In genomic region chr4:2083116-2083825, GRCh38 we compare ENCODE assay signal across 21 cellular contexts. TPM values are rescaled to one million over a fixed set of nuclear protein-coding genes. Genes with fewer than 3 reads are reported as not detected.
DNase-seq lines count a peak whose midpoint lies in the region; ATAC-seq and TF ChIP-seq lines count a peak whose summit lies in the region.
"Had no signal": no experiment of that assay in that cellular context is flagged by ENCODE, and none has a peak within 500 bp of the region (broad histone marks: within the 10 kb centered on the region; RNA-seq: fewer than 3 reads in every experiment).

No MANE protein-coding gene starts in this region.

- H3K9me3 ChIP-seq in RWPE2 (ENCODE audit: severe bottlenecking) (no peaks in the 10 kb centered on the region), ovary (no peaks in the 10 kb centered on the region)
- H3K9me3 ChIP-seq: body of pancreas, SJSA1 had no signal

- no peaks in the 10 kb centered on the region for H3K36me3 Mint-ChIP-seq in activated CD4-positive, alpha-beta T cell treated with anti-CD3 and anti-CD28 coated beads, Interleukin-2, amount 10 ng/mL, durations not matched to agents 7 days and 5 days (ENCODE audit: low read depth)

- no peak for TF ChIP-seq EP300 in ovary (IDR thresholded peaks at IDR 0.05)

- no peak overlapping the region for H3K27ac Mint-ChIP-seq in activated CD4-positive, alpha-beta T cell treated with anti-CD3 and anti-CD28 coated beads, Interleukin-2, amount 10 ng/mL, durations not matched to agents 7 days and 5 days
- H3K27ac Mint-ChIP-seq: activated naive CD8-positive, alpha-beta T cell treated with anti-CD3 and anti-CD28 coated beads, Interleukin-2, amount 50 U/mL, for 24 hours had no signal

- WGBS in ovary, 3 donors, result 43 to 53% (median 49%) methylated on average over 15 of the region's 15 CpGs

- CTCF ChIA-PET in activated CD4-positive, alpha-beta T cell treated with anti-CD3 and anti-CD28 coated beads, Interleukin-2, amount 10 ng/mL, durations not matched to agents 7 days and 5 days (lab: Charles Lee), result no interaction called here

- H3K4me1 ChIP-seq in RWPE2 (ENCODE audit: insufficient read depth, poor library complexity, severe bottlenecking) (no peaks in the 10 kb centered on the region), ovary (ENCODE audit: insufficient read depth) (no peaks in the 10 kb centered on the region)
- H3K4me1 ChIP-seq: body of pancreas, foreskin keratinocyte, heart right ventricle, parathyroid adenoma, SJSA1 had no signal

- H3K27me3 Mint-ChIP-seq in activated CD4-positive, alpha-beta T cell treated with anti-CD3 and anti-CD28 coated beads, Interleukin-2, amount 10 ng/mL, durations not matched to agents 7 days and 5 days, result no peaks in the 10 kb centered on the region

- no peaks in the 10 kb centered on the region for H3K36me3 ChIP-seq in RWPE2 (ENCODE audit: low read depth)
- no peaks in the 10 kb centered on the region for H3K36me3 ChIP-seq in ovary
- H3K36me3 ChIP-seq: heart right ventricle, SJSA1 had no signal

- H3K9me3 Mint-ChIP-seq in activated CD4-positive, alpha-beta T cell treated with anti-CD3 and anti-CD28 coated beads, Interleukin-2, amount 10 ng/mL, durations not matched to agents 7 days and 5 days, result no peaks in the 10 kb centered on the region
- H3K9me3 Mint-ChIP-seq: activated naive CD8-positive, alpha-beta T cell treated with anti-CD3 and anti-CD28 coated beads, Interleukin-2, amount 50 U/mL, for 24 hours had no signal

- ATAC-seq in RWPE2 (ENCODE audit: low read depth), result no peak
- ATAC-seq in GM19467 (IDR thresholded peaks at IDR 0.05; ENCODE audit: unreplicated experiment), result no peak
- ATAC-seq: activated naive CD8-positive, alpha-beta T cell treated with anti-CD3 and anti-CD28 coated beads, Interleukin-2, amount 50 U/mL, for 24 hours; body of pancreas; foreskin keratinocyte; heart right ventricle had no signal

- H3K4me3 ChIP-seq in RWPE2 (ENCODE audit: severe bottlenecking) (no peak overlapping the region), fibroblast of villous mesenchyme (ENCODE audit: low read depth, low read length) (no peak overlapping the region), ovary (no peak overlapping the region)
- H3K4me3 ChIP-seq: body of pancreas, heart right ventricle, SJSA1 had no signal

- no peak for TF ChIP-seq CTCF in RWPE2 (IDR thresholded peaks at IDR 0.05; ENCODE audit: poor library complexity, severe bottlenecking)
- TF ChIP-seq CTCF in fibroblast of villous mesenchyme (IDR thresholded peaks at IDR 0.05; ENCODE audit: insufficient read depth, low read depth, low read length), result no peak
- TF ChIP-seq CTCF in ovary (IDR thresholded peaks at IDR 0.05), result no peak

- intact Hi-C loops in ovary (cut with DNase I), result no loop called here

- no peak overlapping the region for H3K27ac ChIP-seq in RWPE2 (ENCODE audit: poor library complexity, severe bottlenecking)
- H3K27ac ChIP-seq in ovary, result no peak overlapping the region
- H3K27ac ChIP-seq: body of pancreas, foreskin keratinocyte, heart right ventricle, parathyroid adenoma, SJSA1 had no signal

- DNase-seq in activated CD4-positive, alpha-beta T cell treated with anti-CD3 and anti-CD28 coated beads for 1 hour, result peak; percentile 4
- no peak for DNase-seq in activated CD4-positive, alpha-beta T cell treated with anti-CD3 and anti-CD28 coated beads, Interleukin-2, amount 10 ng/mL, durations not matched to agents 7 days and 5 days
- DNase-seq in RWPE2 (ENCODE audit: low spot score) (peak; percentile 21), fibroblast of villous mesenchyme (ENCODE audit: low read depth) (peak; percentile 5), ovary (peak in 3 of 5 donors; percentile 4 to 23 (median 4)), NCI-H69 (lab: John Stamatoyannopoulos, UW) (no peak), DMS53 treated with DMSO at 0.1 percent for 48 hours (lab: John Stamatoyannopoulos, UW; ENCODE audit: unreplicated experiment) (no peak)
- DNase-seq: 8988T; activated CD4-positive, alpha-beta T cell treated with anti-CD3 and anti-CD28 coated beads for 4 hours; activated naive CD8-positive, alpha-beta T cell treated with anti-CD3 and anti-CD28 coated beads, Interleukin-2, amount 50 U/mL, for 24 hours; body of pancreas; effector CD8-positive, alpha-beta T cell; foreskin keratinocyte; GDM1; heart right ventricle; mesenchymal stem cell; NCI-H1694 treated with DMSO at 0.1 percent for 48 hours; NCI-H526 had no signal

- H3K27me3 ChIP-seq in RWPE2 (ENCODE audit: insufficient read depth, poor library complexity, severe bottlenecking), result no peaks in the 10 kb centered on the region
- H3K27me3 ChIP-seq in ovary, result no peaks in the 10 kb centered on the region
- H3K27me3 ChIP-seq: body of pancreas, SJSA1 had no signal

- TF ChIP-seq POLR2A in ovary (IDR thresholded peaks at IDR 0.05), result no peak

- POLR2A ChIA-PET in activated CD4-positive, alpha-beta T cell treated with anti-CD3 and anti-CD28 coated beads, Interleukin-2, amount 10 ng/mL, durations not matched to agents 7 days and 5 days (lab: Charles Lee), result no interaction called here

- no peaks in the 10 kb centered on the region for H3K4me1 Mint-ChIP-seq in activated CD4-positive, alpha-beta T cell treated with anti-CD3 and anti-CD28 coated beads, Interleukin-2, amount 10 ng/mL, durations not matched to agents 7 days and 5 days
- H3K4me1 Mint-ChIP-seq: activated naive CD8-positive, alpha-beta T cell treated with anti-CD3 and anti-CD28 coated beads, Interleukin-2, amount 50 U/mL, for 24 hours had no signal

- H3K4me3 Mint-ChIP-seq in activated CD4-positive, alpha-beta T cell treated with anti-CD3 and anti-CD28 coated beads, Interleukin-2, amount 10 ng/mL, durations not matched to agents 7 days and 5 days, result no peak overlapping the region
- H3K4me3 Mint-ChIP-seq: activated naive CD8-positive, alpha-beta T cell treated with anti-CD3 and anti-CD28 coated beads, Interleukin-2, amount 50 U/mL, for 24 hours had no signal

RNA-seq across cellular contexts. Expression of gene NAT8L, which starts 24.1 kb away (rescaled TPM):
- under 1 TPM in 1 of 2 experiments, not detected in 1; 0.07 TPM for total RNA-seq in activated CD4-positive, alpha-beta T cell treated with anti-CD3 and anti-CD28 coated beads, Interleukin-2, amount 10 ng/mL, durations not matched to agents 7 days and 5 days
- total RNA-seq in fibroblast of villous mesenchyme (under 0.01 TPM in 2 replicates), ovary (1 to 10 TPM in 4 of 7 donors, under 1 TPM in 3; 0.24 to 4.1 (median 1.3) TPM)
- 1 to 10 TPM in 1 of 2 donors, under 1 TPM in 1; 0.80 to 1.7 TPM for polyA plus RNA-seq in ovary
- total RNA-seq: foreskin keratinocyte, SJSA1 had no signal

Comparison
In these comparisons a context has a peak if more than half of its experiments do, and no peak if none do; other contexts are left out.
1. DNase-seq: peak in activated CD4-positive, alpha-beta T cell treated with anti-CD3 and anti-CD28 coated beads for 1 hour (single experiment), RWPE2 (single experiment), fibroblast of villous mesenchyme (single experiment) and ovary (3 of 5); none in activated CD4-positive, alpha-beta T cell treated with anti-CD3 and anti-CD28 coated beads, Interleukin-2, amount 10 ng/mL, durations not matched to agents 7 days and 5 days (single experiment), NCI-H69 (single experiment) and DMS53 treated with DMSO at 0.1 percent for 48 hours (single experiment).